1 cellular context compared by ENCODE assay signal in genomic region chr2:46835520-46835919, GRCh38.
TF ChIP-seq lines count a peak whose summit lies in the region.

No MANE protein-coding gene starts in this region.

TF ChIP-seq in HepG2, 621 proteins besides CTCF, POLR2A, EP300 and RAD21 (continued from another document):
- TF ChIP-seq SNAPC5 (CRISPR knock-in tag; IDR thresholded peaks at IDR 0.05; ENCODE audit: borderline replicate concordance) (no peak), RXRB (CRISPR knock-in tag; IDR thresholded peaks at IDR 0.05; ENCODE audit: borderline replicate concordance) (no peak), ARHGAP35 (CRISPR knock-in tag; IDR thresholded peaks at IDR 0.05; ENCODE audit: borderline replicate concordance) (no peak), ARNT (IDR thresholded peaks at IDR 0.05) (no peak), ZNF24 (IDR thresholded peaks at IDR 0.05) (no peak), ELK4 (CRISPR knock-in tag; IDR thresholded peaks at IDR 0.05; ENCODE audit: borderline replicate concordance) (no peak), CENPBD1 (CRISPR knock-in tag; IDR thresholded peaks at IDR 0.05; ENCODE audit: borderline replicate concordance, low read depth) (no peak), SMAD9 (CRISPR knock-in tag; IDR thresholded peaks at IDR 0.05) (no peak), TARDBP (CRISPR knock-in tag; IDR thresholded peaks at IDR 0.05) (no peak), RARG (CRISPR knock-in tag; IDR thresholded peaks at IDR 0.05; ENCODE audit: low read depth) (no peak), ZNF503 (CRISPR knock-in tag; IDR thresholded peaks at IDR 0.05) (no peak), SRSF1 (optimal IDR thresholded peaks at IDR 0.05; ENCODE audit: low read depth, low read length) (no peak)
TF ChIP-seq in HepG2: peak in this region for 0.
